11 cellular contexts compared by ENCODE assay signal in the genomic region with DNA sequence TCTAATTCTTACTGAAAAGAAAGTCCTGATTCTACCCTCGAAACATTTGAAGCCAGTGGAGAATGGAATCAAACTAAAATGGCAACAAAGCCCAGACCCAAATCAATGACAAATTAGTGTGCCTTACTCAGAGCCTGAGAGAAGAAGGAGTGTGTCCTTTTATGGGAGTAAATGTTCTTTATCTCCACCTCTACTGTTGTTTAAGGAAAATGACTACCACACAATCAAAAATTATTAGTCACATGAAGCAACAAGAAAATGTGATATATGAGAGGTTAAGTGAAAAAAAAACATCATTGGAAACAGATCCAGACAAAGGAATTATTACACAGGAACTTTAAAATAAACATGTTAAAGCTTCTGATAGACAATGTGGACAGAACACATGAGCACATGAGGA. TPM values are rescaled to one million over a fixed set of nuclear protein-coding genes. Genes with fewer than 3 reads are reported as not detected.
"Had no signal": no experiment of that assay in that cellular context is flagged by ENCODE, and none has a peak within 500 bp of the region (broad histone marks: within the 10 kb centered on the region; RNA-seq: fewer than 3 reads in every experiment).

No MANE protein-coding gene starts in this region.

- FAIRE-seq: HepG2, HTR-8/SVneo, K562 had no signal

- DNase-seq: IMR-90, KBM-7, KG1 had no signal

- H3K4me2 ChIP-seq: KMS-11 had no signal

- ATAC-seq: HepG2, K562 had no signal

- H3K4me3 ChIP-seq: K562 had no signal

- H3K27ac ChIP-seq: HL-60, KMS-11 had no signal

RNA-seq across cellular contexts. Expression of a gene that starts 49.7 kb away (rescaled TPM):
- total RNA-seq: HepG2, HT-29, HT1080, IMR-90, K562 had no signal
- polyA plus RNA-seq: HepG2, IgD-negative memory B cell, IMR-90, K562 had no signal
